Comparison of ENCODE assay signal across 1 cellular context in the genomic region with DNA sequence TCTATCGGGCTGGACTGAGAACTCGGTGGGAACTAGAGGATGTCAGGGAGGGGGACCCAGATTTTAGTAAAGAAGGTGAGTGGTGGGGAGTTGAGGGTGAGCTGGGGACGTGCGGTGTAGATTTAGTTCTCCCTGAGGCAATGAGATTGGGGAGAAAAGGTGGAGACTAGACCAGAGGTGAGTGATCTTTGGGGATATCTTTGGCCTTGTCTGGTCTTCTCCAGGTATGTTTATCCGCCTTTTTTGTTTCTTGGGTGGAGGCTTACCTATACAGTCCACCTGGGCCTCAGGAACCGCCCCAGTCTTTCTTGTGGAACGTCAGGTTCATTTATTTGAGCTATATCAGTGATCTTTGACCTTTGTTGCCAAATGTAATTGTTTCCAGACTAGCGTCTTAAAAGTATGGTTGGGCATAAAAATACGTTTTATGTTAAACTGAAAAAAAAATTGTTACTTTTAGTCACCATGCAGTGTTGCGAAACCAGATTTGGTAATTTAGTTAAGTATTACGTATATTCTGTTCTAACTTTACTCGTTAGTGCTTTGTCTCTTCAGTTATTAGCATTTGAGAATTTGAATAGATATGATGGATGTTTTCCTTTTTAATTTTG.
TF ChIP-seq lines count a peak whose summit lies in the region.

No MANE protein-coding gene starts in this region.

TF ChIP-seq in endothelial cell of umbilical vein, 7 proteins besides CTCF, POLR2A, EP300 and RAD21 (continued from another document):
- no peak for TF ChIP-seq MYC (IDR thresholded peaks at IDR 0.05; ENCODE audit: low read depth, low read length)
- TF ChIP-seq, protein P1, sequence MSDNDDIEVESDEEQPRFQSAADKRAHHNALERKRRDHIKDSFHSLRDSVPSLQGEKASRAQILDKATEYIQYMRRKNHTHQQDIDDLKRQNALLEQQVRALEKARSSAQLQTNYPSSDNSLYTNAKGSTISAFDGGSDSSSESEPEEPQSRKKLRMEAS (IDR thresholded peaks at IDR 0.05; ENCODE audit: insufficient read depth, insufficient read length): no peak
- no peak for TF ChIP-seq POLR2AphosphoS5 (IDR thresholded peaks at IDR 0.05; ENCODE audit: insufficient read depth, low read depth, low read length)
